Comparison of ENCODE assay signal across 11 cellular contexts in the genomic region with DNA sequence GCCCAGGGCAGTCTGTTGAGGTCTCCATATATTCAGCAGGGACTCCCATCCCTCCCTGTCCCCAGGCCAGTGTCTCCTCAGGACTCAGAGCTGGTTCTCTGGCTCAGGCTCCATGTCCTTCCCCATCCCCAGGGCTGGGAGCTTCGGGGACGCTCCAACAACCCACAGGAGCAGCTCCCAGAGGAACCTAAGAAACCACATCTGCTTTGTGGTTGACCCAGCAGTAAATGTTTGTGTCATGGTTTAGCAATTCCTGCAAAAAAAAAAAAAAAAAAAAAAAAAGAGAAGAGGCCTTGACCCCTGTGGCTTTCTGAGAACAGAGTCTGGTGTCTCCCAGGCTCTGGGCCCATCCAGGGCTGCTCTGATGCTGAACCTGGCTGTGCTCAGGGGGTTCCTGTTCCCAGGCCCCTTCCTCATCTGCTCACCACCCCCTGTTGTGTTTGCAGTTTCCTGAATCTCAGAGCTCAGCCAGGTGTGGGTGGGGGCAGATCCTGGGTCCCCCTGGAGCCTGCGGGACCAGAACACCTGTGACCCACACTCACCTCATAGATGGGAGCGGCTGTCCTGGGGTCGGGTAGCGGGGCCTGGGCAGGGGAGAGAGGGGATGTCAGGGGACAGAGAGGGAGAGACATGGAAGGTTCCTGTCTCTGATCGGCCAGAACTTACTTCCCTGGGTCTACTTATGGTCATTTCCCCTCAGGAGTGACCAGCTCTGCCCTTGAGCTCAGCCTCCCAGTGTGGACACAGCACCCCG.
DNase-seq lines count a peak whose midpoint lies in the region; ATAC-seq, FAIRE-seq and TF ChIP-seq lines count a peak whose summit lies in the region.
"Had no signal": no experiment of that assay in that cellular context is flagged by ENCODE, and none has a peak within 500 bp of the region (broad histone marks: within the 10 kb centered on the region; RNA-seq: fewer than 3 reads in every experiment).

No MANE protein-coding gene starts in this region.

- TF ChIP-seq CTCF in GM20000 (IDR thresholded peaks at IDR 0.05; ENCODE audit: extremely low read depth, missing control alignments), result no peak

- ATAC-seq in stimulated activated effector memory CD8-positive, alpha-beta T cell treated with anti-CD3 and anti-CD28 coated beads, Interleukin-12 subunit alpha, Interleukin-12 subunit beta, amount 100 ng/mL, for 72 hours, result peak; percentile 8
- ATAC-seq in GM21529 (IDR thresholded peaks at IDR 0.05; ENCODE audit: unreplicated experiment), result no peak

- no peak overlapping the region for H3K4me3 Mint-ChIP-seq in stimulated activated effector memory CD8-positive, alpha-beta T cell treated with anti-CD3 and anti-CD28 coated beads, Interleukin-12 subunit alpha, Interleukin-12 subunit beta, amount 100 ng/mL, for 72 hours

- DNase-seq in GM04503 (ENCODE audit: low read depth) (peak; percentile 67), RCC 7860 (ENCODE audit: low spot score) (peak; percentile 45), glomerular visceral epithelial cell (ENCODE audit: extremely low spot score) (peak; percentile 84), GM20000 (ENCODE audit: low spot score) (no peak), cerebellar nuclear complex (lab: John Stamatoyannopoulos, UW) (no peak), GM19238 (ENCODE audit: insufficient read length, low spot score) (no peak)
- no peak for DNase-seq in stimulated activated effector memory CD8-positive, alpha-beta T cell treated with anti-CD3 and anti-CD28 coated beads, Interleukin-12 subunit alpha, Interleukin-12 subunit beta, amount 100 ng/mL, for 72 hours (ENCODE audit: low spot score in 2 of 2)
- DNase-seq: midbrain; NCI-H2029; stimulated activated CD4-positive, alpha-beta T cell treated with anti-CD3 and anti-CD28 coated beads, Interleukin-2, amount 100 ng/mL, for 24 hours had no signal

- peak; percentile 37 for FAIRE-seq in RCC 7860 (lab: Jason Lieb, UNC)

- H3K27ac Mint-ChIP-seq in stimulated activated effector memory CD8-positive, alpha-beta T cell treated with anti-CD3 and anti-CD28 coated beads, Interleukin-12 subunit alpha, Interleukin-12 subunit beta, amount 100 ng/mL, for 72 hours, result no peak overlapping the region

- no peaks in the 10 kb centered on the region for H3K36me3 Mint-ChIP-seq in stimulated activated effector memory CD8-positive, alpha-beta T cell treated with anti-CD3 and anti-CD28 coated beads, Interleukin-12 subunit alpha, Interleukin-12 subunit beta, amount 100 ng/mL, for 72 hours

- H3K9me3 Mint-ChIP-seq in stimulated activated effector memory CD8-positive, alpha-beta T cell treated with anti-CD3 and anti-CD28 coated beads, Interleukin-12 subunit alpha, Interleukin-12 subunit beta, amount 100 ng/mL, for 72 hours, result no peaks in the 10 kb centered on the region

- H3K4me1 Mint-ChIP-seq in stimulated activated effector memory CD8-positive, alpha-beta T cell treated with anti-CD3 and anti-CD28 coated beads, Interleukin-12 subunit alpha, Interleukin-12 subunit beta, amount 100 ng/mL, for 72 hours, result no peaks in the 10 kb centered on the region

Comparison
In these comparisons a context has a peak if more than half of its experiments do, and no peak if none do; other contexts are left out.
1. DNase-seq: peak in GM04503 (single experiment), RCC 7860 (single experiment) and glomerular visceral epithelial cell (single experiment); none in stimulated activated effector memory CD8-positive, alpha-beta T cell treated with anti-CD3 and anti-CD28 coated beads, Interleukin-12 subunit alpha, Interleukin-12 subunit beta, amount 100 ng/mL, for 72 hours (0 of 2), GM20000 (single experiment), cerebellar nuclear complex (0 of 2) and GM19238 (single experiment).